In the genomic region with DNA sequence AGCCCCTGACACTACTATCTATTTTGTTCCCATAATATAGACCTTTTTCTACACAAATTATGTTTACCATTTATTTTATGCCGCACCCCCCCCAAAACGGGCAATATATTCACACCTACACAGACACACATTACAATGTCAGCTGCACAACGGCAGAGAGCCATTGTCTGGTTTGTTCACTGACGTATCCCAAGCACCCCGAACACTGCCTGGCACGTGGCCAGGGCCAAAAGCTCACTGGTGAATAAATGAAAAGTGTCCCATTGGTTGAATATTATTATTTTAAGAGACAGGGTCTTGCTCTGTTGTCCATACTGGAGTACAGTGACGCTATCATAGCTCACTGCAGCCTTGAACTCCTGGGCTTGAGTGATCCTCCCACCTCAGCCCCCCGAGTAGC, we compare ENCODE assay signal across 25 cellular contexts.
"Had no signal": no experiment of that assay in that cellular context is flagged by ENCODE, and none has a peak within 500 bp of the region (broad histone marks: within the 10 kb centered on the region; RNA-seq: fewer than 3 reads in every experiment).

No MANE protein-coding gene starts in this region.

- ATAC-seq: activated CD4-positive, CD25-positive, alpha-beta regulatory T cell treated with anti-CD3 and anti-CD28 coated beads, Interleukin-2, amount 50 U/mL, for 24 hours; activated CD8-positive, alpha-beta T cell treated with anti-CD3 and anti-CD28 coated beads for 36 hours; activated T-cell treated with anti-CD3 and anti-CD28 coated beads, Interleukin-2, amount 50 U/mL, for 4 hours; activated T-helper 17 cell treated with anti-CD3 and anti-CD28 coated beads, Interleukin-2, amount 50 U/mL, for 72 hours; esophagus mucosa; T-helper 17 cell had no signal

- H3K36me3 ChIP-seq: brain microvascular endothelial cell, WERI-Rb-1 had no signal

- H3K27ac ChIP-seq: brain microvascular endothelial cell, coronary artery, dorsolateral prefrontal cortex, WERI-Rb-1 had no signal

- DNase-seq: activated B cell treated with CpG ODN at 0.5 μM for 24 hours; activated CD4-positive, alpha-beta T cell treated with anti-CD3 and anti-CD28 coated beads for 48 hours; activated CD4-positive, alpha-beta T cell treated with anti-CD3 and anti-CD28 coated beads, Interleukin-2, amount 50 U/mL, for 1 hour; activated CD4-positive, alpha-beta T cell treated with anti-CD3 and anti-CD28 coated beads, Interleukin-2, amount 50 U/mL, for 48 hours; activated CD8-positive, alpha-beta memory T cell treated with anti-CD3 and anti-CD28 coated beads for 24 hours; activated CD8-positive, alpha-beta T cell treated with anti-CD3 and anti-CD28 coated beads for 36 hours; activated effector memory CD4-positive, alpha-beta T cell treated with Interleukin-2 at 50 U/mL for 16 hours; activated gamma-delta T cell treated with Interleukin-2 at 50 U/mL for 16 hours; activated naive CD4-positive, alpha-beta T cell treated with anti-CD3 and anti-CD28 coated beads, Interleukin-2, amount 50 U/mL, for 16 hours; activated naive CD4-positive, alpha-beta T cell treated with Interleukin-2 at 50 U/mL for 16 hours; activated T-cell treated with anti-CD3 and anti-CD28 coated beads, Interleukin-2, amount 50 U/mL, for 4 hours; amniotic stem cell; brain microvascular endothelial cell; dorsolateral prefrontal cortex; effector memory CD4-positive, alpha-beta T cell; endodermal cell; foreskin fibroblast; T-helper 1 cell; T-helper 17 cell; T1000; WERI-Rb-1 had no signal

- H3K27me3 ChIP-seq: brain microvascular endothelial cell, dorsolateral prefrontal cortex had no signal

- H3K4me3 ChIP-seq: coronary artery, dorsolateral prefrontal cortex had no signal
